ENCODE assay signal across 1 cellular context in the genomic region with DNA sequence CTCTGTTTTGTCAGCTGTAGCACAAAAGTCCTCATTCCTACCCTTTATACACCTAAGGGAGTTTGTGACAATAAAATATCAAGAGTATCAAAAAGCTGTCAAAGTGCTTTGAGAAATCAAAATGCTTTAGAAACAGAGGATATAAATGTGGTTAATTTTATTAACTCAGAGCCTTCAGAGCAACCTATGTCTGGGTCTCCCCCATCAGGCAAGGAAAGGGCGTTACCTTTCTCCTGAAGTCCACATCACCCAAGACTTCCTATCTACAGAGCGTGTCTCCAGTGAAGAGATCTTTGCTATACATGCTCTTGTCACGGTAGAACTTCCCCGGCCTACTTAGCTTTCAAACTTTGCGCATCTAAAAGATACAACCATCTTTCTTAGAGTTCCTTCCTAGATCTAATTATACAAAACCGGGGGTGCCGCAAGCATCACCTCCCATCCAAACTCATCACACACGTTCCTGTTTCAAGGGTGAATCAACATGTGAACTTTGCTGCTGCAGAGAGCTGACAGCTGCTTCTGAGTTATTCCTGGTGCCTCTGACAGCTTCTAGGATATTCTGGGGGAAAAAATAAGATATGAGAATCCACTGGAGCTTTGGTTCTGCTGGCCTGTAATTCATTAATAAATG.
TF ChIP-seq lines count a peak whose summit lies in the region.

No MANE protein-coding gene starts in this region.

TF ChIP-seq in HepG2, 621 proteins besides CTCF, POLR2A, EP300 and RAD21 (continued from another document):
- TF ChIP-seq, protein P1, sequence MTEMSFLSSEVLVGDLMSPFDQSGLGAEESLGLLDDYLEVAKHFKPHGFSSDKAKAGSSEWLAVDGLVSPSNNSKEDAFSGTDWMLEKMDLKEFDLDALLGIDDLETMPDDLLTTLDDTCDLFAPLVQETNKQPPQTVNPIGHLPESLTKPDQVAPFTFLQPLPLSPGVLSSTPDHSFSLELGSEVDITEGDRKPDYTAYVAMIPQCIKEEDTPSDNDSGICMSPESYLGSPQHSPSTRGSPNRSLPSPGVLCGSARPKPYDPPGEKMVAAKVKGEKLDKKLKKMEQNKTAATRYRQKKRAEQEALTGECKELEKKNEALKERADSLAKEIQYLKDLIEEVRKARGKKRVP (CRISPR knock-in tag; IDR thresholded peaks at IDR 0.05) = no peak
- TF ChIP-seq ZNF530 (CRISPR knock-in tag; IDR thresholded peaks at IDR 0.05; ENCODE audit: low read depth) (no peak), ZNF619 (CRISPR knock-in tag; IDR thresholded peaks at IDR 0.05) (no peak), RXRB (CRISPR knock-in tag; IDR thresholded peaks at IDR 0.05; ENCODE audit: borderline replicate concordance) (no peak), ZNF775 (CRISPR knock-in tag; IDR thresholded peaks at IDR 0.05; ENCODE audit: borderline replicate concordance) (no peak)
- TF ChIP-seq, protein P2, sequence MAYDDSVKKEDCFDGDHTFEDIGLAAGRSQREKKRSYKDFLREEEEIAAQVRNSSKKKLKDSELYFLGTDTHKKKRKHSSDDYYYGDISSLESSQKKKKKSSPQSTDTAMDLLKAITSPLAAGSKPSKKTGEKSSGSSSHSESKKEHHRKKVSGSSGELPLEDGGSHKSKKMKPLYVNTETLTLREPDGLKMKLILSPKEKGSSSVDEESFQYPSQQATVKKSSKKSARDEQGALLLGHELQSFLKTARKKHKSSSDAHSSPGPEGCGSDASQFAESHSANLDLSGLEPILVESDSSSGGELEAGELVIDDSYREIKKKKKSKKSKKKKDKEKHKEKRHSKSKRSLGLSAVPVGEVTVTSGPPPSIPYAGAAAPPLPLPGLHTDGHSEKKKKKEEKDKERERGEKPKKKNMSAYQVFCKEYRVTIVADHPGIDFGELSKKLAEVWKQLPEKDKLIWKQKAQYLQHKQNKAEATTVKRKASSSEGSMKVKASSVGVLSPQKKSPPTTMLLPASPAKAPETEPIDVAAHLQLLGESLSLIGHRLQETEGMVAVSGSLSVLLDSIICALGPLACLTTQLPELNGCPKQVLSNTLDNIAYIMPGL (CRISPR knock-in tag; IDR thresholded peaks at IDR 0.05; ENCODE audit: borderline replicate concordance in 1 of 2, low read depth in 1 of 2) = no peak
